ENCODE assay signal across 1 cellular context in genomic region chr11:14642453-14642852, GRCh38.
TF ChIP-seq lines count a peak whose summit lies in the region.

No MANE protein-coding gene starts in this region.

TF ChIP-seq in GM23338, 12 proteins besides CTCF, POLR2A, EP300 and RAD21 (continued from another document):
- no peak for TF ChIP-seq ZNF462 (CRISPR knock-in tag; IDR thresholded peaks at IDR 0.05)
- TF ChIP-seq ETS1 (IDR thresholded peaks at IDR 0.05), result no peak
- TF ChIP-seq POLR2AphosphoS5 (IDR thresholded peaks at IDR 0.05; ENCODE audit: low read depth), result no peak
- TF ChIP-seq EZH2phosphoT487 (IDR thresholded peaks at IDR 0.05; ENCODE audit: unreplicated experiment), result no peak
- TF ChIP-seq STAT1 (IDR thresholded peaks at IDR 0.05; ENCODE audit: unreplicated experiment), result no peak
- TF ChIP-seq EZH2 (IDR thresholded peaks at IDR 0.05; ENCODE audit: low read depth, unreplicated experiment), result no peak
- TF ChIP-seq JUNB (IDR thresholded peaks at IDR 0.05; ENCODE audit: unreplicated experiment), result no peak
- TF ChIP-seq ZNF114 (CRISPR knock-in tag; IDR thresholded peaks at IDR 0.05), result no peak
TF ChIP-seq in GM23338: peak in this region for 0.
